Comparison of ENCODE assay signal across 9 cellular contexts in genomic region chr15:34619151-34619550, GRCh38.
"Had no signal": no experiment of that assay in that cellular context is flagged by ENCODE, and none has a peak within 500 bp of the region (broad histone marks: within the 10 kb centered on the region; RNA-seq: fewer than 3 reads in every experiment).

No MANE protein-coding gene starts in this region.

- H3K4me3 ChIP-seq: GM23248, GM23338, HAP-1 had no signal

- ATAC-seq: GM23338, HCT116 had no signal

- H3K4me1 ChIP-seq: HAP-1 had no signal

- H3K9ac ChIP-seq: GM23248 had no signal

- DNase-seq: GM23248, GOT3, H7, H9, HCEC 1CT, HFFc6 had no signal

- H3K4me2 ChIP-seq: GM23338 had no signal

- H3K36me3 ChIP-seq: HAP-1 had no signal

- H3K27ac ChIP-seq: GM23248 had no signal

- H2AFZ ChIP-seq: GM23338 had no signal

- H3K9me3 ChIP-seq: HAP-1 had no signal
